Comparison of ENCODE assay signal across 39 cellular contexts in genomic region chr16:10663744-10664143, GRCh38. TPM values are rescaled to one million over a fixed set of nuclear protein-coding genes. Genes with fewer than 3 reads are reported as not detected.
"Had no signal": no experiment of that assay in that cellular context is flagged by ENCODE, and none has a peak within 500 bp of the region (broad histone marks: within the 10 kb centered on the region; RNA-seq: fewer than 3 reads in every experiment).

No MANE protein-coding gene starts in this region.

- H3K4me3 Mint-ChIP-seq: activated B cell treated with CpG ODN at 0.5 μM for 24 hours; activated CD4-positive, alpha-beta memory T cell treated with anti-CD3 and anti-CD28 coated beads for 36 hours; activated naive CD4-positive, alpha-beta T cell treated with anti-CD3 and anti-CD28 coated beads for 36 hours; activated T-cell treated with anti-CD3 and anti-CD28 coated beads, Interleukin-2, amount 50 U/mL, for 4 hours; activated T-helper 1 cell treated with anti-CD3 and anti-CD28 coated beads, Interleukin-12 subunit alpha, Interleukin-12 subunit beta, Interleukin-2, Interleukin-4 antibody, amounts not matched to agents 30 ng/mL and 10 ng/mL and 1 ng/mL, durations not matched to agents 14 hours and 24 hours and 36 hours had no signal

- H3K27me3 ChIP-seq: brain microvascular endothelial cell, Peyer's patch, SJSA1 had no signal

- H3K4me3 ChIP-seq: adrenal gland, Peyer's patch, SJSA1 had no signal

- H3K36me3 Mint-ChIP-seq: activated CD4-positive, alpha-beta memory T cell treated with anti-CD3 and anti-CD28 coated beads for 36 hours; activated naive CD4-positive, alpha-beta T cell treated with anti-CD3 and anti-CD28 coated beads, Interleukin-2, amount 50 U/mL, for 72 hours had no signal

- H3K27ac Mint-ChIP-seq: activated B cell treated with CpG ODN at 0.5 μM for 24 hours; activated CD4-positive, alpha-beta memory T cell treated with anti-CD3 and anti-CD28 coated beads for 36 hours; activated naive CD4-positive, alpha-beta T cell treated with anti-CD3 and anti-CD28 coated beads for 36 hours; activated naive CD4-positive, alpha-beta T cell treated with anti-CD3 and anti-CD28 coated beads, Interleukin-2, amount 50 U/mL, for 72 hours; activated T-helper 1 cell treated with anti-CD3 and anti-CD28 coated beads, Interleukin-12 subunit alpha, Interleukin-12 subunit beta, Interleukin-2, Interleukin-4 antibody, amounts not matched to agents 30 ng/mL and 10 ng/mL and 1 ng/mL, durations not matched to agents 14 hours and 24 hours and 36 hours had no signal

- H3K9me3 Mint-ChIP-seq: activated B cell treated with CpG ODN at 0.5 μM for 24 hours; activated CD4-positive, alpha-beta memory T cell treated with anti-CD3 and anti-CD28 coated beads for 36 hours; activated naive CD4-positive, alpha-beta T cell treated with anti-CD3 and anti-CD28 coated beads for 36 hours; activated naive CD4-positive, alpha-beta T cell treated with anti-CD3 and anti-CD28 coated beads, Interleukin-2, amount 50 U/mL, for 72 hours; activated T-cell treated with anti-CD3 and anti-CD28 coated beads, Interleukin-2, amount 50 U/mL, for 4 hours; activated T-helper 1 cell treated with anti-CD3 and anti-CD28 coated beads, Interleukin-12 subunit alpha, Interleukin-12 subunit beta, Interleukin-2, Interleukin-4 antibody, amounts not matched to agents 30 ng/mL and 10 ng/mL and 1 ng/mL, durations not matched to agents 14 hours and 24 hours and 36 hours had no signal

- H3K4me1 Mint-ChIP-seq: activated B cell treated with CpG ODN at 0.5 μM for 24 hours had no signal

- H3K27ac ChIP-seq: adrenal gland, brain microvascular endothelial cell, Peyer's patch, SJSA1, VCaP had no signal

- DNase-seq: activated B cell treated with CpG ODN at 0.5 μM for 24 hours; activated CD4-positive, alpha-beta memory T cell treated with anti-CD3 and anti-CD28 coated beads for 36 hours; activated CD4-positive, alpha-beta T cell treated with anti-CD3 and anti-CD28 coated beads for 4 hours; activated CD4-positive, alpha-beta T cell treated with anti-CD3 and anti-CD28 coated beads, Interleukin-2, amount 50 U/mL, for 1 hour; activated CD4-positive, CD25-positive, alpha-beta regulatory T cell treated with anti-CD3 and anti-CD28 coated beads, Interleukin-2, amount 50 U/mL, for 72 hours; activated CD8-positive, alpha-beta memory T cell treated with anti-CD3 and anti-CD28 coated beads, Interleukin-2, amount 50 U/mL, for 4 hours; activated gamma-delta T cell treated with Interleukin-2 at 50 U/mL for 16 hours; activated naive CD4-positive, alpha-beta T cell treated with anti-CD3 and anti-CD28 coated beads for 36 hours; activated T-cell treated with anti-CD3 and anti-CD28 coated beads for 4 hours; activated T-cell treated with anti-CD3 and anti-CD28 coated beads, Interleukin-2, amount 50 U/mL, for 4 hours; adrenal gland; brain microvascular endothelial cell; central memory CD4-positive, alpha-beta T cell; Karpas-422; NCI-H1048; NCI-H1105 treated with DMSO at 0.1 percent for 48 hours; NCI-H1436; NCI-H1694; NCI-H1930; NCI-H2081 treated with DMSO at 0.1 percent for 48 hours; NCI-H226; NCI-H446 treated with DMSO at 0.1 percent for 48 hours; NCI-H524; NCI-H69; NCI-H82; NK-92 treated with Interleukin-12 subunit alpha and Interleukin-12 subunit beta, amount 100 ng/mL, for 24 hours; PC-3; Peyer's patch; RPMI8226; SHP77 treated with DMSO at 0.1 percent for 48 hours; SK-N-SH; T-helper 1 cell; T-helper 2 cell; T-helper 9 cell had no signal

RNA-seq across cellular contexts. Expression of gene TEKT5, which starts 31.0 kb away (rescaled TPM):
- total RNA-seq: activated B cell treated with CpG ODN at 0.5 μM for 24 hours; activated naive CD4-positive, alpha-beta T cell treated with anti-CD3 and anti-CD28 coated beads, Interleukin-2, amount 50 U/mL, for 72 hours; activated T-cell treated with anti-CD3 and anti-CD28 coated beads, Interleukin-2, amount 50 U/mL, for 4 hours; activated T-helper 1 cell treated with anti-CD3 and anti-CD28 coated beads, Interleukin-12 subunit alpha, Interleukin-12 subunit beta, Interleukin-2, Interleukin-4 antibody, amounts not matched to agents 30 ng/mL and 10 ng/mL and 1 ng/mL, durations not matched to agents 14 hours and 24 hours and 36 hours; MCF 10A; PC-3; SJSA1 had no signal
